9 cellular contexts compared by ENCODE assay signal in genomic region chr1:230866171-230866811, GRCh38. TPM values are rescaled to one million over a fixed set of nuclear protein-coding genes. Genes with fewer than 3 reads are reported as not detected.
DNase-seq lines count a peak whose midpoint lies in the region; TF ChIP-seq lines count a peak whose summit lies in the region.
"Had no signal": no experiment of that assay in that cellular context is flagged by ENCODE, and none has a peak within 500 bp of the region (broad histone marks: within the 10 kb centered on the region; RNA-seq: fewer than 3 reads in every experiment).

No MANE protein-coding gene starts in this region.

- H3K4me1 ChIP-seq in mesendoderm (ENCODE audit: control insufficient read depth, low read depth, low read length) = peaks cover 4% of the 10 kb centered on the region

- no peak overlapping the region for H2AK5ac ChIP-seq in mesendoderm (ENCODE audit: low read length)

- no peak overlapping the region for H4K5ac ChIP-seq in mesendoderm (ENCODE audit: low read length)

- H2BK15ac ChIP-seq in mesendoderm (replicated peaks; ENCODE audit: low read depth) = no peak overlapping the region

- CTCF ChIA-PET in activated CD4-positive, alpha-beta T cell treated with anti-CD3 and anti-CD28 coated beads, Interleukin-2, amount 10 ng/mL, durations not matched to agents 7 days and 5 days (lab: Charles Lee) = no interaction called here

- H3K9ac ChIP-seq in mesendoderm (ENCODE audit: low read length) = no peak overlapping the region

- peaks cover 17% of the 10 kb centered on the region for H3K79me2 ChIP-seq in mesendoderm (ENCODE audit: control insufficient read depth, insufficient read depth, low read length)

- peaks cover 17% of the 10 kb centered on the region for H3K79me1 ChIP-seq in mesendoderm (ENCODE audit: low read length)

- no peak overlapping the region for H2BK5ac ChIP-seq in mesendoderm (ENCODE audit: low read length)

- no peaks in the 10 kb centered on the region for H3K27me3 Mint-ChIP-seq in type B pancreatic cell
- H3K27me3 Mint-ChIP-seq in activated CD4-positive, alpha-beta T cell treated with anti-CD3 and anti-CD28 coated beads, Interleukin-2, amount 10 ng/mL, durations not matched to agents 7 days and 5 days = peaks cover 34% of the 10 kb centered on the region

- no peaks in the 10 kb centered on the region for H3K36me3 ChIP-seq in mesendoderm (ENCODE audit: control insufficient read depth, insufficient read depth, low read length)

- H3K4me2 ChIP-seq in mesendoderm (ENCODE audit: low read length) = no peak overlapping the region

- H3K27ac ChIP-seq in mesendoderm (ENCODE audit: low read depth, low read length) = no peak overlapping the region

- H3K4me3 ChIP-seq in mesendoderm (ENCODE audit: low read length) = no peak overlapping the region

- H3K9me3 Mint-ChIP-seq in type B pancreatic cell = peaks cover under 1% of the 10 kb centered on the region
- H3K9me3 Mint-ChIP-seq in activated CD4-positive, alpha-beta T cell treated with anti-CD3 and anti-CD28 coated beads, Interleukin-2, amount 10 ng/mL, durations not matched to agents 7 days and 5 days = no peaks in the 10 kb centered on the region

- H3K27ac Mint-ChIP-seq in type B pancreatic cell = peak overlapping the region; percentile 66
- no peak overlapping the region for H3K27ac Mint-ChIP-seq in activated CD4-positive, alpha-beta T cell treated with anti-CD3 and anti-CD28 coated beads, Interleukin-2, amount 10 ng/mL, durations not matched to agents 7 days and 5 days

- H3K23ac ChIP-seq in mesendoderm (ENCODE audit: low read length) = peak overlapping the region; percentile 37

- no peak overlapping the region for H2BK120ac ChIP-seq in mesendoderm (ENCODE audit: low read depth, low read length)

- H3K36me3 Mint-ChIP-seq in type B pancreatic cell = peaks cover 10% of the 10 kb centered on the region
- H3K36me3 Mint-ChIP-seq in activated CD4-positive, alpha-beta T cell treated with anti-CD3 and anti-CD28 coated beads, Interleukin-2, amount 10 ng/mL, durations not matched to agents 7 days and 5 days (ENCODE audit: low read depth) = no peaks in the 10 kb centered on the region

- WGBS in mesendoderm (ENCODE audit: extremely low coverage, insufficient coverage, low lambda C conversion rate) = no CpG with 5 or more reads among the region's 8 CpGs

- H3K56ac ChIP-seq in mesendoderm (ENCODE audit: low read length) = no peak overlapping the region

- H3K4me3 Mint-ChIP-seq in type B pancreatic cell = peak overlapping the region; percentile 90
- no peak overlapping the region for H3K4me3 Mint-ChIP-seq in activated CD4-positive, alpha-beta T cell treated with anti-CD3 and anti-CD28 coated beads, Interleukin-2, amount 10 ng/mL, durations not matched to agents 7 days and 5 days

- H3K4me1 Mint-ChIP-seq in type B pancreatic cell (ENCODE audit: unreplicated experiment) = peaks cover 51% of the 10 kb centered on the region
- peaks cover 19% of the 10 kb centered on the region for H3K4me1 Mint-ChIP-seq in activated CD4-positive, alpha-beta T cell treated with anti-CD3 and anti-CD28 coated beads, Interleukin-2, amount 10 ng/mL, durations not matched to agents 7 days and 5 days

- TF ChIP-seq CTCF in type B pancreatic cell (conservative IDR thresholded peaks at IDR 0.05) = no peak

- DNase-seq in SIG-M5 treated with dmso at 0.1 percent for 504 hours (lab: John Stamatoyannopoulos, UW; ENCODE audit: unreplicated experiment) (peak; percentile 11), SIG-M5 (lab: John Stamatoyannopoulos, UW) (no peak), dedifferentiated amniotic fluid mesenchymal stem cell (ENCODE audit: extremely low spot score) (peak; percentile 66), mesendoderm (no peak), type B pancreatic cell (ENCODE audit: extremely low spot score, unreplicated experiment) (no peak), NCI-H1436 (lab: John Stamatoyannopoulos, UW) (no peak), occipital lobe (lab: John Stamatoyannopoulos, UW) (no peak)
- DNase-seq in activated CD4-positive, alpha-beta T cell treated with anti-CD3 and anti-CD28 coated beads, Interleukin-2, amount 10 ng/mL, durations not matched to agents 7 days and 5 days = no peak
- DNase-seq: T1000 had no signal

- H3K18ac ChIP-seq in mesendoderm (ENCODE audit: low read length) = no peak overlapping the region

- H3K4ac ChIP-seq in mesendoderm (ENCODE audit: low read depth, low read length) = no peak overlapping the region

- no peaks in the 10 kb centered on the region for H3K27me3 ChIP-seq in mesendoderm (ENCODE audit: insufficient read depth, low read length, poor library complexity)

- no peak overlapping the region for H4K8ac ChIP-seq in mesendoderm (ENCODE audit: low read depth, low read length)

- POLR2A ChIA-PET in activated CD4-positive, alpha-beta T cell treated with anti-CD3 and anti-CD28 coated beads, Interleukin-2, amount 10 ng/mL, durations not matched to agents 7 days and 5 days (lab: Charles Lee) = no interaction called here

RNA-seq across cellular contexts. Expression of gene C1orf198, which starts 2.0 kb away (rescaled TPM):
- 29.8 TPM for polyA plus RNA-seq in mesendoderm (2013, experiment 1 of 2)
- 29.2 TPM for polyA plus RNA-seq in mesendoderm (2013, experiment 2 of 2)
- 42.1 and 62.5 TPM in 2 replicates for total RNA-seq in type B pancreatic cell (ENCODE audit: low replicate concordance)
- total RNA-seq in activated CD4-positive, alpha-beta T cell treated with anti-CD3 and anti-CD28 coated beads, Interleukin-2, amount 10 ng/mL, durations not matched to agents 7 days and 5 days = 1 to 10 TPM; 2.0 to 2.4 TPM
- total RNA-seq in occipital lobe = 14.5 TPM

Comparison
In these comparisons a context has a peak if more than half of its experiments do, and no peak if none do; other contexts are left out.
1. DNase-seq: peak in SIG-M5 treated with dmso at 0.1 percent for 504 hours (single experiment) and dedifferentiated amniotic fluid mesenchymal stem cell (single experiment); none in SIG-M5 (single experiment), mesendoderm (single experiment), type B pancreatic cell (single experiment), NCI-H1436 (single experiment), activated CD4-positive, alpha-beta T cell treated with anti-CD3 and anti-CD28 coated beads, Interleukin-2, amount 10 ng/mL, durations not matched to agents 7 days and 5 days (single experiment) and occipital lobe (single experiment).